In the genomic region with DNA sequence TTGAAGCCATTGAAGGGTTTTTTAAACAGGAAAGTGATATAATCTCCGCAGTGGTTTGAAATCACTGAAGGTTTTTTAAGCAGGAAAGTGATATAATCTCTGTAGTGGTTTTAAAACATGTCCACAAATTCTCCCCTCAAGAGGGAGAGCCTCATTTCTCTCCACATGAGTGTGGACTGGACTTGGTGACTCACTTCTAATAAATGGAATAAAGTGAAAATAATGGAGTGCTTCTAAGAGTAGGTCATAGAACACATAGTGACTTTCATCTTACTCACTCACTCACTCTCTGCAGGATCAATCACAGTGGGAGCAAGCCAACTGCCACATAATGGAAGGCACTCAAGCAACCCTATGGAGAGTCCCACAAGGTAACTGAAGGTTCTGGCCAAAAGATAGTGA, we compare ENCODE assay signal across 14 cellular contexts. TPM values are rescaled to one million over a fixed set of nuclear protein-coding genes. Genes with fewer than 3 reads are reported as not detected.
DNase-seq lines count a peak whose midpoint lies in the region; ATAC-seq, FAIRE-seq and TF ChIP-seq lines count a peak whose summit lies in the region.
"Had no signal": no experiment of that assay in that cellular context is flagged by ENCODE, and none has a peak within 500 bp of the region (broad histone marks: within the 10 kb centered on the region; RNA-seq: fewer than 3 reads in every experiment).

No MANE protein-coding gene starts in this region.

- peaks cover 7% of the 10 kb centered on the region for H3K36me3 Mint-ChIP-seq in activated CD4-positive, alpha-beta T cell treated with anti-CD3 and anti-CD28 coated beads for 36 hours (ENCODE audit: low read depth)
- H3K36me3 Mint-ChIP-seq in activated CD4-positive, alpha-beta T cell treated with anti-CD3 and anti-CD28 coated beads, Interleukin-2, amount 10 ng/mL, durations not matched to agents 7 days and 5 days (ENCODE audit: low read depth), result peaks cover 15% of the 10 kb centered on the region
- no peaks in the 10 kb centered on the region for H3K36me3 Mint-ChIP-seq in stimulated activated effector memory CD8-positive, alpha-beta T cell treated with anti-CD3 and anti-CD28 coated beads, Interleukin-12 subunit alpha, Interleukin-12 subunit beta, amount 100 ng/mL, for 72 hours

- no peaks in the 10 kb centered on the region for H3K27me3 Mint-ChIP-seq in activated CD4-positive, alpha-beta T cell treated with anti-CD3 and anti-CD28 coated beads for 36 hours
- no peaks in the 10 kb centered on the region for H3K27me3 Mint-ChIP-seq in activated CD4-positive, alpha-beta T cell treated with anti-CD3 and anti-CD28 coated beads, Interleukin-2, amount 10 ng/mL, durations not matched to agents 7 days and 5 days
- H3K27me3 Mint-ChIP-seq: activated naive CD4-positive, alpha-beta T cell treated with anti-CD3 and anti-CD28 coated beads, Interleukin-2, amount 10 ng/mL, durations not matched to agents 7 days and 5 days had no signal

- H3K27ac ChIP-seq in RWPE2 (ENCODE audit: poor library complexity, severe bottlenecking), result peak overlapping the region; percentile 70
- H3K27ac ChIP-seq: HL-60, psoas muscle had no signal

- H3K4me1 ChIP-seq in RWPE2 (ENCODE audit: insufficient read depth, poor library complexity, severe bottlenecking), result peaks cover 9% of the 10 kb centered on the region
- H3K4me1 ChIP-seq: psoas muscle had no signal

- no peak overlapping the region for H3K27ac Mint-ChIP-seq in activated CD4-positive, alpha-beta T cell treated with anti-CD3 and anti-CD28 coated beads for 36 hours
- H3K27ac Mint-ChIP-seq in activated CD4-positive, alpha-beta T cell treated with anti-CD3 and anti-CD28 coated beads, Interleukin-2, amount 10 ng/mL, durations not matched to agents 7 days and 5 days, result no peak overlapping the region
- H3K27ac Mint-ChIP-seq in stimulated activated effector memory CD8-positive, alpha-beta T cell treated with anti-CD3 and anti-CD28 coated beads, Interleukin-12 subunit alpha, Interleukin-12 subunit beta, amount 100 ng/mL, for 72 hours, result no peak overlapping the region
- H3K27ac Mint-ChIP-seq: activated naive CD4-positive, alpha-beta T cell treated with anti-CD3 and anti-CD28 coated beads, Interleukin-2, amount 10 ng/mL, durations not matched to agents 7 days and 5 days; memory B cell had no signal

- TF ChIP-seq CTCF in RWPE2 (IDR thresholded peaks at IDR 0.05; ENCODE audit: poor library complexity, severe bottlenecking), result no peak

- no peak for FAIRE-seq in GM12892 (lab: Jason Lieb, UNC)
- FAIRE-seq: A204.1 had no signal

- H3K4me1 Mint-ChIP-seq in activated CD4-positive, alpha-beta T cell treated with anti-CD3 and anti-CD28 coated beads for 36 hours, result peaks cover 7% of the 10 kb centered on the region
- peaks cover 13% of the 10 kb centered on the region for H3K4me1 Mint-ChIP-seq in activated CD4-positive, alpha-beta T cell treated with anti-CD3 and anti-CD28 coated beads, Interleukin-2, amount 10 ng/mL, durations not matched to agents 7 days and 5 days
- H3K4me1 Mint-ChIP-seq in stimulated activated effector memory CD8-positive, alpha-beta T cell treated with anti-CD3 and anti-CD28 coated beads, Interleukin-12 subunit alpha, Interleukin-12 subunit beta, amount 100 ng/mL, for 72 hours, result no peaks in the 10 kb centered on the region
- H3K4me1 Mint-ChIP-seq: memory B cell had no signal

- POLR2A ChIA-PET in activated CD4-positive, alpha-beta T cell treated with anti-CD3 and anti-CD28 coated beads for 36 hours (lab: Charles Lee), result no interaction called here
- POLR2A ChIA-PET in activated CD4-positive, alpha-beta T cell treated with anti-CD3 and anti-CD28 coated beads, Interleukin-2, amount 10 ng/mL, durations not matched to agents 7 days and 5 days (lab: Charles Lee), result no interaction called here

- no peak overlapping the region for H3K4me3 ChIP-seq in RWPE2 (ENCODE audit: severe bottlenecking)
- H3K4me3 ChIP-seq: psoas muscle had no signal

- CTCF ChIA-PET in activated CD4-positive, alpha-beta T cell treated with anti-CD3 and anti-CD28 coated beads for 36 hours (lab: Charles Lee), result no interaction called here
- CTCF ChIA-PET in activated CD4-positive, alpha-beta T cell treated with anti-CD3 and anti-CD28 coated beads, Interleukin-2, amount 10 ng/mL, durations not matched to agents 7 days and 5 days (lab: Charles Lee), result no interaction called here

- no peak for DNase-seq in activated CD4-positive, alpha-beta T cell treated with anti-CD3 and anti-CD28 coated beads for 36 hours
- DNase-seq in activated CD4-positive, alpha-beta T cell treated with anti-CD3 and anti-CD28 coated beads, Interleukin-2, amount 10 ng/mL, durations not matched to agents 7 days and 5 days, result no peak
- DNase-seq in RWPE2 (ENCODE audit: low spot score) (no peak), fibroblast of gingiva (ENCODE audit: low read depth) (peak; percentile 15), GM12892 (ENCODE audit: insufficient read length) (no peak), SK-N-DZ (ENCODE audit: low spot score) (no peak)
- DNase-seq in stimulated activated effector memory CD8-positive, alpha-beta T cell treated with anti-CD3 and anti-CD28 coated beads, Interleukin-12 subunit alpha, Interleukin-12 subunit beta, amount 100 ng/mL, for 72 hours (ENCODE audit: low spot score in 2 of 2), result no peak
- DNase-seq: activated naive CD4-positive, alpha-beta T cell treated with anti-CD3 and anti-CD28 coated beads, Interleukin-2, amount 10 ng/mL, durations not matched to agents 7 days and 5 days; NCI-H1694 treated with DMSO at 0.1 percent for 48 hours; psoas muscle had no signal

- peaks cover 5% of the 10 kb centered on the region for H3K9me3 ChIP-seq in RWPE2 (ENCODE audit: severe bottlenecking)

- intact Hi-C loops in activated CD4-positive, alpha-beta T cell treated with anti-CD3 and anti-CD28 coated beads for 36 hours (cut with DNase I, micrococcal nuclease), result no loop called here

- H3K36me3 ChIP-seq in RWPE2 (ENCODE audit: low read depth), result peaks cover 56% of the 10 kb centered on the region

- peak; percentile 19 for ATAC-seq in activated CD4-positive, alpha-beta T cell treated with anti-CD3 and anti-CD28 coated beads for 36 hours
- peak; percentile 99 for ATAC-seq in RWPE2 (ENCODE audit: low read depth)
- ATAC-seq in stimulated activated effector memory CD8-positive, alpha-beta T cell treated with anti-CD3 and anti-CD28 coated beads, Interleukin-12 subunit alpha, Interleukin-12 subunit beta, amount 100 ng/mL, for 72 hours, result peak; percentile 43
- no peak for ATAC-seq in HG03571 (IDR thresholded peaks at IDR 0.05; ENCODE audit: unreplicated experiment)
- ATAC-seq: psoas muscle had no signal

- TF ChIP-seq POLR2A in GM12892 (IDR thresholded peaks at IDR 0.05; ENCODE audit: low read depth, low read length), result no peak

- H3K4me3 Mint-ChIP-seq in activated CD4-positive, alpha-beta T cell treated with anti-CD3 and anti-CD28 coated beads for 36 hours, result no peak overlapping the region
- no peak overlapping the region for H3K4me3 Mint-ChIP-seq in activated CD4-positive, alpha-beta T cell treated with anti-CD3 and anti-CD28 coated beads, Interleukin-2, amount 10 ng/mL, durations not matched to agents 7 days and 5 days
- H3K4me3 Mint-ChIP-seq in stimulated activated effector memory CD8-positive, alpha-beta T cell treated with anti-CD3 and anti-CD28 coated beads, Interleukin-12 subunit alpha, Interleukin-12 subunit beta, amount 100 ng/mL, for 72 hours, result no peak overlapping the region
- H3K4me3 Mint-ChIP-seq: activated naive CD4-positive, alpha-beta T cell treated with anti-CD3 and anti-CD28 coated beads, Interleukin-2, amount 10 ng/mL, durations not matched to agents 7 days and 5 days; memory B cell had no signal

- peaks cover 5% of the 10 kb centered on the region for H3K9me3 Mint-ChIP-seq in activated CD4-positive, alpha-beta T cell treated with anti-CD3 and anti-CD28 coated beads for 36 hours (ENCODE audit: low read depth)
- H3K9me3 Mint-ChIP-seq in activated CD4-positive, alpha-beta T cell treated with anti-CD3 and anti-CD28 coated beads, Interleukin-2, amount 10 ng/mL, durations not matched to agents 7 days and 5 days, result peaks cover 7% of the 10 kb centered on the region
- H3K9me3 Mint-ChIP-seq in stimulated activated effector memory CD8-positive, alpha-beta T cell treated with anti-CD3 and anti-CD28 coated beads, Interleukin-12 subunit alpha, Interleukin-12 subunit beta, amount 100 ng/mL, for 72 hours, result peaks cover 6% of the 10 kb centered on the region

- H3K27me3 ChIP-seq in RWPE2 (ENCODE audit: insufficient read depth, poor library complexity, severe bottlenecking), result no peaks in the 10 kb centered on the region

RNA-seq across cellular contexts. Expression of a gene that starts 12.0 kb away (rescaled TPM):
- 10 to 100 TPM; 13.0 to 16.4 TPM for total RNA-seq in activated CD4-positive, alpha-beta T cell treated with anti-CD3 and anti-CD28 coated beads for 36 hours
- total RNA-seq in activated CD4-positive, alpha-beta T cell treated with anti-CD3 and anti-CD28 coated beads, Interleukin-2, amount 10 ng/mL, durations not matched to agents 7 days and 5 days, result 10 to 100 TPM; 12.5 to 14.0 TPM
- 37.6 TPM for polyA plus RNA-seq in GM12892 (2012; ENCODE audit: missing spikeins)
- 124 and 162 TPM in 2 replicates for polyA plus RNA-seq in SK-N-DZ (2014; cell fraction: cytosol; rRNA removed)
- 63.0 and 79.0 TPM in 2 replicates for polyA plus RNA-seq in SK-N-DZ (2014; cell fraction: nucleus; rRNA removed)
